18 cellular contexts compared by ENCODE assay signal in genomic region chr1:58900401-58900800, GRCh38.
A peak's percentile ranks its signal among the peaks of the same experiment; 100 is the strongest.
DNase-seq lines count a peak whose midpoint lies in the region; ATAC-seq and TF ChIP-seq lines count a peak whose summit lies in the region.
"Had no signal": no experiment of that assay in that cellular context is flagged by ENCODE, and none has a peak within 500 bp of the region (broad histone marks: within the 10 kb centered on the region; RNA-seq: fewer than 3 reads in every experiment).

No MANE protein-coding gene starts in this region.

- no peak overlapping the region for H3K4me3 ChIP-seq in parathyroid adenoma (ENCODE audit: low read depth, low read length)
- no peak overlapping the region for H3K4me3 ChIP-seq in upper lobe of right lung
- H3K4me3 ChIP-seq: breast epithelium, GM23338, prostate gland, thoracic aorta had no signal

- no peak overlapping the region for H3K9ac ChIP-seq in parathyroid adenoma

- H3K36me3 ChIP-seq in parathyroid adenoma (ENCODE audit: control insufficient read depth, insufficient read depth, low read length): no peaks in the 10 kb centered on the region
- no peaks in the 10 kb centered on the region for H3K36me3 ChIP-seq in upper lobe of right lung
- H3K36me3 ChIP-seq: BE2C, breast epithelium, prostate gland, thoracic aorta had no signal

- H3K4me2 ChIP-seq in parathyroid adenoma (ENCODE audit: low read length): no peak overlapping the region
- H3K4me2 ChIP-seq: GM23338 had no signal

- peak overlapping the region; percentile 9 for H2AFZ ChIP-seq in parathyroid adenoma
- H2AFZ ChIP-seq: GM23338 had no signal

- H3K79me2 ChIP-seq in parathyroid adenoma: no peaks in the 10 kb centered on the region

- peak; percentile 36 for DNase-seq in NCI-H2107 treated with DMSO at 0.1 percent for 48 hours (lab: John Stamatoyannopoulos, UW; ENCODE audit: unreplicated experiment)
- DNase-seq in NCI-H2107 (lab: John Stamatoyannopoulos, UW): no peak
- DNase-seq in fibroblast of peridontal ligament (ENCODE audit: extremely low read depth): peak; percentile 49
- DNase-seq in upper lobe of right lung: no peak
- no peak for DNase-seq in foreskin melanocyte
- DNase-seq: activated CD4-positive, alpha-beta T cell treated with anti-CD3 and anti-CD28 coated beads for 36 hours; BE2C; mammary epithelial cell; NCI-H1048 had no signal

- ATAC-seq in upper lobe of right lung (no peak), GM19324 (IDR thresholded peaks at IDR 0.05; ENCODE audit: low FRiP score, unreplicated experiment) (no peak), HG03469 (IDR thresholded peaks at IDR 0.05; ENCODE audit: unreplicated experiment) (no peak)
- ATAC-seq: activated CD4-positive, alpha-beta T cell treated with anti-CD3 and anti-CD28 coated beads for 36 hours; activated T-helper 17 cell treated with anti-CD3 and anti-CD28 coated beads, Interleukin-2, amount 50 U/mL, for 72 hours; GM23338; natural killer cell treated with Interleukin-12 subunit alpha and Interleukin-12 subunit beta and Interleukin-15 and Interleukin-18, amount 100 ng/mL, for 72 hours had no signal

- H3K9me3 ChIP-seq in parathyroid adenoma (ENCODE audit: control insufficient read depth, low read length) (no peaks in the 10 kb centered on the region), upper lobe of right lung (no peaks in the 10 kb centered on the region)
- H3K9me3 ChIP-seq: BE2C, breast epithelium, prostate gland, thoracic aorta had no signal

- no peaks in the 10 kb centered on the region for H3K27me3 ChIP-seq in parathyroid adenoma (ENCODE audit: control insufficient read depth, insufficient read depth, low read length)
- no peaks in the 10 kb centered on the region for H3K27me3 ChIP-seq in upper lobe of right lung
- H3K27me3 ChIP-seq: BE2C, breast epithelium had no signal

- H3K4me1 ChIP-seq in parathyroid adenoma (peaks cover 49% of the 10 kb centered on the region), upper lobe of right lung (peaks cover 69% of the 10 kb centered on the region)
- H3K4me1 ChIP-seq: breast epithelium had no signal

- intact Hi-C loops in upper lobe of right lung (cut with DNase I): no loop called here

- H3K27ac ChIP-seq in parathyroid adenoma: peak overlapping the region; percentile 99
- H3K27ac ChIP-seq in upper lobe of right lung: peak overlapping the region; percentile 49

- TF ChIP-seq CTCF in parathyroid adenoma (IDR thresholded peaks at IDR 0.05) (no peak), upper lobe of right lung (IDR thresholded peaks at IDR 0.05) (no peak)

Comparison
In these comparisons a context has a peak if more than half of its experiments do, and no peak if none do; other contexts are left out.
1. DNase-seq: peak in NCI-H2107 treated with DMSO at 0.1 percent for 48 hours (single experiment) and fibroblast of peridontal ligament (single experiment); none in NCI-H2107 (single experiment), upper lobe of right lung (single experiment) and foreskin melanocyte (single experiment).